Comparison of ENCODE assay signal across 8 cellular contexts in the genomic region with DNA sequence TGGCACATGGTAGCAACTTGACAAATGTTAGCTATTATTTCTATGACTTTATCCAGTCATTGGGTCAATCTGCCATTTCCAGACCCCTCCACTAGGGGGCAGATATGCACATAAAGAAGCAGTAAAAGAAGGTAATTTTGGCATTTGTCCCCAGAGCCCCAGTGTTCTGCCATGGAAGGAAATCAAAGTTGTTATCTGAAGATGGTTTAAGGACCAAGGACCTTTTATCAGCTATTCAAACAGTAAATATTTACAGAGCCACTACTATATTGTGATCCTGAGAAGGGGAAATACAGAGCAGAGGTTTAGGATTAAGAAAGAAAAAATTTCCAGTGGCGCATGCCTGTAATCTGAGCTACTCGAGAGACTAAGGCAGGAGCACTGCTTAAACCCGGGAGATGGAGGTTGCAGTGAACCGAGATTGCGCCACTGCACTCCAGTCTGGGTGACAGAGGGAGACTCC. TPM values are rescaled to one million over a fixed set of nuclear protein-coding genes. Genes with fewer than 3 reads are reported as not detected.
A peak's percentile ranks its signal among the peaks of the same experiment; 100 is the strongest.
DNase-seq lines count a peak whose midpoint lies in the region; ATAC-seq and TF ChIP-seq lines count a peak whose summit lies in the region.

No MANE protein-coding gene starts in this region.

- TF ChIP-seq EP300 in Ishikawa (IDR thresholded peaks at IDR 0.05; ENCODE audit: borderline replicate concordance), result no peak

- peak; percentile 44 for DNase-seq in GDM1 (lab: John Stamatoyannopoulos, UW)
- peak in 1 of 2 experiments; percentile 62 for DNase-seq in PC-9
- DNase-seq in activated T-cell treated with anti-CD3 and anti-CD28 coated beads, Interleukin-2, amount 50 U/mL, for 1 hour, result peak; percentile 70
- DNase-seq in esophagus squamous epithelium (lab: John Stamatoyannopoulos, UW), result no peak
- DNase-seq in neural crest cell (ENCODE audit: low read depth, low spot score), result peak; percentile 81
- DNase-seq in thoracic aorta (ENCODE audit: low spot score), result peak; percentile 78

- peaks cover 7% of the 10 kb centered on the region for H3K36me3 Mint-ChIP-seq in neural crest cell (ENCODE audit: low read depth)

- WGBS in esophagus squamous epithelium, 2 donors, result 60 to 79% methylated on average over 5 of the region's 5 CpGs

- no peak overlapping the region for H3K27ac Mint-ChIP-seq in neural crest cell (ENCODE audit: unreplicated experiment)

- H3K36me3 ChIP-seq in PC-9 (ENCODE audit: low read depth) (no peaks in the 10 kb centered on the region), esophagus squamous epithelium (peaks cover 3 to 69% (median 11%) of the 10 kb centered on the region in 3 donors), thoracic aorta (peaks cover 10% of the 10 kb centered on the region)

- BruUV-seq in PC-9 (replicated peaks; lab: Mats Ljungman, UMichigan), result no TSS peak

- intact Hi-C loops in PC-9 (cut with micrococcal nuclease; ENCODE audit: unreplicated experiment), result loop anchor here (1.0 to 5.0 kb wide), 3 partner anchors 43 to 138 kb away; partner anchors contain the start of gene DHRS13
- intact Hi-C loops in esophagus squamous epithelium (cut with DNase I), result loop anchor here (10.0 kb wide), 2 partner anchors 81 to 151 kb away; partner anchors contain the start of gene FAM222B

- POLR2A ChIA-PET in PC-9 (lab: Charles Lee; ENCODE audit: unreplicated experiment), result interaction anchor here (0.5 to 0.7 kb wide), 3 partner anchors 10 to 473 kb away, joined by 5 to 17 read pairs (median 6); no protein-coding TSS in a partner anchor

- peaks cover 39% of the 10 kb centered on the region for H3F3A ChIP-seq in PC-9 (ENCODE audit: insufficient read depth, low read depth)

- H3K4me1 ChIP-seq in PC-9 (replicated peaks; ENCODE audit: insufficient read depth) (peaks cover 15% of the 10 kb centered on the region), esophagus squamous epithelium (peaks cover 5 to 25% (median 7%) of the 10 kb centered on the region in 3 donors), thoracic aorta (ENCODE audit: control insufficient read depth in 1 of 2, low read depth in 2 of 2) (no peaks in the 10 kb centered on the region)

- H3K27ac ChIP-seq in PC-9 (no peak overlapping the region), esophagus squamous epithelium (no peak overlapping the region), thoracic aorta (no peak overlapping the region)

- H3K4me3 ChIP-seq in PC-9, result no peak overlapping the region
- H3K4me3 ChIP-seq in esophagus squamous epithelium, result no peak overlapping the region
- H3K4me3 ChIP-seq in thoracic aorta, result no peak overlapping the region

- no peaks in the 10 kb centered on the region for H3K9me2 ChIP-seq in PC-9 (ENCODE audit: insufficient read depth)

- no peaks in the 10 kb centered on the region for H3K27me3 ChIP-seq in PC-9 (ENCODE audit: insufficient read depth, low read depth)
- no peaks in the 10 kb centered on the region for H3K27me3 ChIP-seq in esophagus squamous epithelium
- H3K27me3 ChIP-seq in thoracic aorta (replicated peaks; ENCODE audit: insufficient read depth), result no peaks in the 10 kb centered on the region

- H3K4me3 Mint-ChIP-seq in neural crest cell, result no peak overlapping the region

- peak; percentile 75 for TF ChIP-seq RAD21 in Ishikawa (IDR thresholded peaks at IDR 0.05; ENCODE audit: low read depth)

- no peak overlapping the region for H3K4me2 ChIP-seq in PC-9

- ATAC-seq in thoracic aorta (ENCODE audit: insufficient number of reproducible peaks, low FRiP score, low read depth) (peak; percentile 40), HG02981 (IDR thresholded peaks at IDR 0.05; ENCODE audit: unreplicated experiment) (no peak)

- H3K9me3 ChIP-seq in PC-9 (ENCODE audit: insufficient read depth, low read depth), result no peaks in the 10 kb centered on the region
- H3K9me3 ChIP-seq in esophagus squamous epithelium, result no peaks in the 10 kb centered on the region
- no peaks in the 10 kb centered on the region for H3K9me3 ChIP-seq in thoracic aorta

- peaks cover 21% of the 10 kb centered on the region for H4K20me1 ChIP-seq in PC-9 (ENCODE audit: insufficient read depth)

- no peak overlapping the region for H2AFZ ChIP-seq in PC-9

- no peaks in the 10 kb centered on the region for H3K27me3 Mint-ChIP-seq in neural crest cell (ENCODE audit: low read depth)

- no peaks in the 10 kb centered on the region for H3K9me3 Mint-ChIP-seq in neural crest cell

- H3K4me1 Mint-ChIP-seq in neural crest cell, result peaks cover 32% of the 10 kb centered on the region

- CTCF ChIA-PET in PC-9 (lab: Charles Lee), result interaction anchor here (0.5 to 2.4 kb wide), 15 partner anchors 10 to 796 kb away, joined by 3 to 18 read pairs (median 3); partner anchors contain the start of genes NEK8, PHF12 and TLCD1

- TF ChIP-seq POLR2A in esophagus squamous epithelium (IDR thresholded peaks at IDR 0.05), result no peak

- peaks cover 9% of the 10 kb centered on the region for H3K79me2 ChIP-seq in PC-9 (ENCODE audit: low read depth)

- TF ChIP-seq CTCF in PC-9 (conservative IDR thresholded peaks at IDR 0.05) (peak; percentile 95), esophagus squamous epithelium (IDR thresholded peaks at IDR 0.05) (peak; percentile 76 to 95 (median 88)), neural crest cell (conservative IDR thresholded peaks at IDR 0.05) (peak; percentile 90), thoracic aorta (IDR thresholded peaks at IDR 0.05) (peak; percentile 87)

TF ChIP-seq in Ishikawa, 13 proteins besides CTCF, POLR2A, EP300 and RAD21:
- TF ChIP-seq CREB1 (IDR thresholded peaks at IDR 0.05; ENCODE audit: low read depth) (no peak), NFIC (IDR thresholded peaks at IDR 0.05) (peak; percentile 24; the same call in 1 of the 2 replicates)

RNA-seq across cellular contexts. Expression of gene TRAF4, which starts 20.0 kb away (rescaled TPM):
- 159 and 169 TPM in 2 replicates for total RNA-seq in PC-9 (2021)
- total RNA-seq in esophagus squamous epithelium, result 10 to 100 TPM; 25.0 to 39.8 (median 33.0) TPM
- total RNA-seq in neural crest cell, result 163 and 172 TPM in 2 replicates
- total RNA-seq in thoracic aorta, result 10 to 100 TPM in 1 of 2 donors, 1 to 10 TPM in 1; 9.9 to 22.4 TPM

RNA-seq across cellular contexts. Expression of gene NEK8, which starts 35.2 kb away (rescaled TPM):
- total RNA-seq in PC-9 (2021), result 11.5 and 12.1 TPM in 2 replicates
- 1 to 10 TPM; 1.1 to 7.3 (median 2.6) TPM for total RNA-seq in esophagus squamous epithelium
- total RNA-seq in neural crest cell, result 6.2 and 6.3 TPM in 2 replicates
- total RNA-seq in thoracic aorta, result 1 to 10 TPM; 1.5 to 2.2 TPM

RNA-seq across cellular contexts. Expression of gene TLCD1, which starts 37.8 kb away (rescaled TPM):
- 14.7 and 19.4 TPM in 2 replicates for total RNA-seq in PC-9 (2021)
- 10 to 100 TPM in 3 of 4 donors, 1 to 10 TPM in 1; 8.8 to 17.0 (median 13.0) TPM for total RNA-seq in esophagus squamous epithelium
- total RNA-seq in neural crest cell, result 6.1 and 6.3 TPM in 2 replicates
- 1 to 10 TPM in 1 of 2 donors, not detected in 1; 1.9 TPM for total RNA-seq in thoracic aorta

RNA-seq across cellular contexts. Expression of gene RPL23A, which starts 44.0 kb away (rescaled TPM):
- total RNA-seq in PC-9 (2021), result 1,474 and 1,510 TPM in 2 replicates
- total RNA-seq in esophagus squamous epithelium, result 100 to 1,000 TPM; 236 to 881 (median 571) TPM
- 1,750 and 1,862 TPM in 2 replicates for total RNA-seq in neural crest cell
- 100 to 1,000 TPM; 279 to 387 TPM for total RNA-seq in thoracic aorta

RNA-seq across cellular contexts. Expression of gene RAB34, which starts 46.2 kb away (rescaled TPM):
- total RNA-seq in PC-9 (2021) (161 and 174 TPM in 2 replicates), esophagus squamous epithelium (10 to 100 TPM; 27.6 to 98.0 (median 65.1) TPM), neural crest cell (83.5 and 87.4 TPM in 2 replicates), thoracic aorta (100 to 1,000 TPM; 288 to 381 TPM)
